23 cellular contexts compared by ENCODE assay signal in genomic region chr17:27613425-27613824, GRCh38.
"Had no signal": no experiment of that assay in that cellular context is flagged by ENCODE, and none has a peak within 500 bp of the region (broad histone marks: within the 10 kb centered on the region; RNA-seq: fewer than 3 reads in every experiment).

No MANE protein-coding gene starts in this region.

- H3K27me3 ChIP-seq: esophagus squamous epithelium, neural progenitor cell, right atrium auricular region, sigmoid colon, transverse colon, upper lobe of right lung, vagina had no signal

- H3K79me2 ChIP-seq: parathyroid adenoma had no signal

- H3K4me1 ChIP-seq: esophagus squamous epithelium, neural progenitor cell, parathyroid adenoma, right atrium auricular region, sigmoid colon, upper lobe of right lung, vagina had no signal

- H3K27ac Mint-ChIP-seq: naive thymus-derived CD4-positive, alpha-beta T cell; nephron; neural progenitor cell; stimulated activated memory B cell treated with anti-CD40 and anti-IgM and Interleukin-4, amounts not matched to agents 10 μg/mL and 1 μg/mL and 100 μg/mL, for 72 hours had no signal

- H3K4me3 Mint-ChIP-seq: naive thymus-derived CD4-positive, alpha-beta T cell; nephron; neural progenitor cell; stimulated activated memory B cell treated with anti-CD40 and anti-IgM and Interleukin-4, amounts not matched to agents 10 μg/mL and 1 μg/mL and 100 μg/mL, for 72 hours; stimulated activated naive CD8-positive, alpha-beta T cell treated with anti-CD3 and anti-CD28 coated beads, Interleukin-15, Interleukin-2, amounts not matched to agents 100 ng/mL and 50 ng/mL, for 24 hours had no signal

- H3K9ac ChIP-seq: neural progenitor cell, parathyroid adenoma had no signal

- H3K4me2 ChIP-seq: neural progenitor cell had no signal

- DNase-seq: dermis blood vessel endothelial cell; effector memory CD4-positive, alpha-beta T cell; esophagus squamous epithelium; foreskin melanocyte; mesenchymal stem cell; midbrain; naive thymus-derived CD4-positive, alpha-beta T cell; sigmoid colon; stimulated activated CD4-positive, alpha-beta T cell treated with anti-CD3 and anti-CD28 coated beads, Interleukin-4, amount 100 ng/mL, for 4 hours; transverse colon; upper lobe of right lung had no signal

- H3K9me3 ChIP-seq: esophagus squamous epithelium, prostate gland, right atrium auricular region, sigmoid colon, transverse colon, upper lobe of right lung, vagina had no signal

- H3K27ac ChIP-seq: coronary artery, esophagus squamous epithelium, neural progenitor cell, parathyroid adenoma, prostate gland, right atrium auricular region, sigmoid colon, transverse colon, upper lobe of right lung, vagina had no signal

- H3K9me3 Mint-ChIP-seq: nephron; neural progenitor cell; stimulated activated memory B cell treated with anti-CD40 and anti-IgM and Interleukin-4, amounts not matched to agents 10 μg/mL and 1 μg/mL and 100 μg/mL, for 72 hours; stimulated activated naive CD8-positive, alpha-beta T cell treated with anti-CD3 and anti-CD28 coated beads, Interleukin-15, Interleukin-2, amounts not matched to agents 100 ng/mL and 50 ng/mL, for 24 hours had no signal

- FAIRE-seq: endothelial cell of umbilical vein, keratinocyte had no signal

- H3K36me3 ChIP-seq: neural progenitor cell had no signal

- H3K4me3 ChIP-seq: coronary artery, esophagus squamous epithelium, neural progenitor cell, prostate gland, right atrium auricular region, sigmoid colon, transverse colon, upper lobe of right lung, vagina had no signal

- H3K27me3 Mint-ChIP-seq: naive thymus-derived CD4-positive, alpha-beta T cell; stimulated activated memory B cell treated with anti-CD40 and anti-IgM and Interleukin-4, amounts not matched to agents 10 μg/mL and 1 μg/mL and 100 μg/mL, for 72 hours; stimulated activated naive CD8-positive, alpha-beta T cell treated with anti-CD3 and anti-CD28 coated beads, Interleukin-15, Interleukin-2, amounts not matched to agents 100 ng/mL and 50 ng/mL, for 24 hours had no signal

- H2AFZ ChIP-seq: neural progenitor cell, parathyroid adenoma had no signal

- ATAC-seq: left lobe of liver; naive thymus-derived CD4-positive, alpha-beta T cell; stimulated activated memory B cell treated with anti-CD40 and anti-IgM and Interleukin-4, amounts not matched to agents 10 μg/mL and 1 μg/mL and 100 μg/mL, for 72 hours; upper lobe of right lung had no signal
